In genomic region chr3:172673210-172673679, GRCh38 we compare ENCODE assay signal across 8 cellular contexts. TPM values are rescaled to one million over a fixed set of nuclear protein-coding genes. Genes with fewer than 3 reads are reported as not detected.
DNase-seq lines count a peak whose midpoint lies in the region; ATAC-seq and TF ChIP-seq lines count a peak whose summit lies in the region.

No MANE protein-coding gene starts in this region.

- no peak overlapping the region for H3K27ac Mint-ChIP-seq in GM23338

- H3K4me1 ChIP-seq in GM23338 (ENCODE audit: insufficient read depth) (0 out of 2 replicates have a peak, but pooled peaks cover under 1% of the 10 kb centered on the region), spleen (peaks cover 0 to 43% (median 4%) of the 10 kb centered on the region in 6 donors)

- no peak overlapping the region for H3K4me2 ChIP-seq in GM23338

- intact Hi-C loops in spleen (cut with DNase I; ENCODE audit: low total_unique reads): no loop called here

- peaks cover 6% of the 10 kb centered on the region; the same call in 2 of the 3 replicates for H3K36me3 Mint-ChIP-seq in GM23338 (ENCODE audit: low read depth)

- no peak overlapping the region for H3K4me3 Mint-ChIP-seq in GM23338

- TF ChIP-seq POLR2A in spleen (IDR thresholded peaks at IDR 0.05): no peak

- H4K20me1 ChIP-seq in GM23338 (replicated peaks; ENCODE audit: insufficient read depth): no peaks in the 10 kb centered on the region

- no peaks in the 10 kb centered on the region for H3K9me2 ChIP-seq in GM23338 (ENCODE audit: insufficient read depth)

- H3K27ac ChIP-seq in GM23338 (ENCODE audit: low read depth): no peak overlapping the region
- no peak overlapping the region for H3K27ac ChIP-seq in spleen

- TF ChIP-seq CTCF in GM23338 (conservative IDR thresholded peaks at IDR 0.05; ENCODE audit: low read depth in 2 of 2): peak; percentile 92 to 96
- peak in 8 of 11 experiments; percentile 8 to 65 (median 54) for TF ChIP-seq CTCF in spleen (IDR thresholded peaks at IDR 0.05 in 8 of 11, conservative IDR thresholded peaks at IDR 0.05 in 3 of 11)

- H3K79me2 ChIP-seq in GM23338 (replicated peaks; ENCODE audit: insufficient read depth): no peaks in the 10 kb centered on the region

- 27 to 55% (median 33%) methylated on average over 2 of the region's 2 CpGs for WGBS in spleen, 5 donors

- H2AFZ ChIP-seq in GM23338: no peak overlapping the region

- H3K27me3 Mint-ChIP-seq in GM23338 (ENCODE audit: insufficient read depth, low read depth, poor library complexity): no peaks in the 10 kb centered on the region

- peaks cover 7% of the 10 kb centered on the region for H3K9me3 Mint-ChIP-seq in GM23338

- DNase-seq in Daoy (ENCODE audit: low read depth): peak; percentile 75
- DNase-seq in GM23338 (ENCODE audit: low spot score): peak; percentile 85
- DNase-seq in LHCN-M2 (ENCODE audit: low read depth): peak; percentile 79
- peak; percentile 84 for DNase-seq in RKO (ENCODE audit: low spot score)
- peak; percentile 79 to 83 for DNase-seq in activated T-cell treated with anti-CD3 and anti-CD28 coated beads, Interleukin-2, amount 50 U/mL, for 48 hours
- peak; percentile 51 for DNase-seq in foreskin melanocyte
- no peak for DNase-seq in spleen
- no peak for DNase-seq in effector CD8-positive, alpha-beta T cell (lab: John Stamatoyannopoulos, UW)

- H3K27me3 ChIP-seq in GM23338 (ENCODE audit: insufficient read depth) (no peaks in the 10 kb centered on the region), spleen (replicated peaks in 1 of 7) (no peaks in the 10 kb centered on the region)

- H3K4me1 Mint-ChIP-seq in GM23338: peaks cover 7% of the 10 kb centered on the region; the same call in 2 of the 3 replicates

- H3K36me3 ChIP-seq in GM23338 (ENCODE audit: insufficient read depth) (no peaks in the 10 kb centered on the region), spleen (no peaks in the 10 kb centered on the region)

- no peaks in the 10 kb centered on the region for H3K9me3 ChIP-seq in spleen

- peak; percentile 95 for ATAC-seq in GM23338

- H3F3A ChIP-seq in GM23338 (replicated peaks; ENCODE audit: low read depth): no peaks in the 10 kb centered on the region

- H3K4me3 ChIP-seq in GM23338 (no peak overlapping the region), spleen (no peak overlapping the region)

TF ChIP-seq in GM23338, 12 proteins besides CTCF, POLR2A, EP300 and RAD21:
- TF ChIP-seq REST (IDR thresholded peaks at IDR 0.05; ENCODE audit: unreplicated experiment): no peak
- no peak for TF ChIP-seq CREB1 (CRISPR knock-in tag; IDR thresholded peaks at IDR 0.05; ENCODE audit: low read depth)
- TF ChIP-seq NANOG (IDR thresholded peaks at IDR 0.05; ENCODE audit: borderline replicate concordance): no peak
- TF ChIP-seq ZNF462 (CRISPR knock-in tag; IDR thresholded peaks at IDR 0.05): no peak

RNA-seq across cellular contexts. Expression of gene NCEH1, which starts 37.6 kb away (rescaled TPM):
- 10.7 and 13.6 TPM in 2 replicates for total RNA-seq in Daoy (2014; rRNA removed; shearing (Covaris generic))
- 4.2 and 4.9 TPM in 2 replicates for total RNA-seq in GM23338 (2014; rRNA removed; shearing (Covaris generic))
- polyA plus RNA-seq in GM23338 (2016; fragmentation: Nextera tagmentation; extraction: Ambion mirVana): 1.5 and 1.8 TPM in 2 replicates
- total RNA-seq in LHCN-M2 (2014; rRNA removed): 85.8 and 98.4 TPM in 2 replicates
- 20.2 TPM for polyA plus RNA-seq in LHCN-M2 (2012)
- 10 to 100 TPM; 11.7 to 30.7 (median 22.3) TPM for total RNA-seq in spleen
- polyA plus RNA-seq in spleen: 1 to 10 TPM; 3.8 to 6.1 (median 4.9) TPM

Comparison
In these comparisons a context has a peak if more than half of its experiments do, and no peak if none do; other contexts are left out.
1. DNase-seq: peak in Daoy (single experiment), GM23338 (single experiment), LHCN-M2 (single experiment), RKO (single experiment), activated T-cell treated with anti-CD3 and anti-CD28 coated beads, Interleukin-2, amount 50 U/mL, for 48 hours (2 of 2) and foreskin melanocyte (single experiment); none in spleen (single experiment) and effector CD8-positive, alpha-beta T cell (single experiment).